ENCODE assay signal across 9 cellular contexts in the genomic region with DNA sequence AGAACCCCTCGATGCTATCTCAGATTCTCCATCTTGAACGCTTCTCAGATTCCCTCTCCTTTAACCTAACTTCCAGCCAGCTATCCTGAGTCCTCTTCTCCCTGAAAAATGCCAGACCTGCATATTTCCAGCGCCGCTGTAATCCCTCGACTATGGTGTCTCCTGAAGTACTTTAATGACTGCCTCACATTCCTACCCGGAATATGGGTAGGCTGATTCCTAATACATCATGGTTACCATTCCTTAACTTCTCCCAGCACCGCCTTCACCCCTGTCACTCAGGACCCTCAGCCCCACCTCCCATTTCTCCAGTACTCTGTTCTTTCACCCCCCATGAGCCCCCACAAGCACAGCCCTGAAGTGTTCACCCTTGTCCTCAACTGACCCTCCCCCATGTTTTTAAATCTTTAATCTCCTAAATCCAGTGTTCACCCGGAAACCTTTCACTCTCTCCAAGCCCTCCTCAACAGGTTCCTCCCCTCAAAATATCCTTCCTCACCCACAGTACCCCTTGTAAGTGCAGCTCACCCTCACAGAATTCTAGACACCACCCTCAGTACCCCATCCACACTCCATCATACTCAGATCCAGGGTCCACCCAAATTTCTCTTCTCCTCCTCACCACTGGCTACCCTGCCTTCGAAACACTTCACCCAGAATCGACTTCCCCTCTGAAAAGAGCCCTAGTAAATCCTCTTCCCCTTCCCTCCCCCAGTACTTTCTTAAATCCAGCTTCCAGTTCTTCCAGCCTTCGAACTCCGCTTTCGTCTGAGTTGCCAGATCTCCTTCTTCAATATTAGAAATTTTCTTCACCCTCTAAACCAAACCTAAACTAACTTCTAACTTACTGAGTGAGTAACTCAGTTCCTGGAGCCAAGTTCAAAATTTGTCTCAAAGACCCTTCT. TPM values are rescaled to one million over a fixed set of nuclear protein-coding genes. Genes with fewer than 3 reads are reported as not detected.
DNase-seq lines count a peak whose midpoint lies in the region; ATAC-seq and TF ChIP-seq lines count a peak whose summit lies in the region.
"Had no signal": no experiment of that assay in that cellular context is flagged by ENCODE, and none has a peak within 500 bp of the region (broad histone marks: within the 10 kb centered on the region; RNA-seq: fewer than 3 reads in every experiment).

No MANE protein-coding gene starts in this region.

- DNase-seq in CD1c-positive myeloid dendritic cell (ENCODE audit: extremely low spot score): peak; percentile 40
- peak; percentile 34 to 51 for DNase-seq in Kasumi-1 (lab: John Stamatoyannopoulos, UW)
- no peak for DNase-seq in body of pancreas
- DNase-seq in left kidney (ENCODE audit: low read depth, low spot score): peak; percentile 46
- no peak for DNase-seq in tibial artery
- no peak for DNase-seq in NCI-H1930 (lab: John Stamatoyannopoulos, UW)

- 26 to 33% methylated on average over 13 of the region's 13 CpGs for WGBS in body of pancreas, 2 donors

- H3K9me3 ChIP-seq in body of pancreas: no peaks in the 10 kb centered on the region
- H3K9me3 ChIP-seq in tibial artery: no peaks in the 10 kb centered on the region

- H3K27ac ChIP-seq in body of pancreas (peak overlapping the region; percentile 89 to 95 (median 92)), tibial artery (peak overlapping the region; percentile 97 to 99)

- intact Hi-C loops in body of pancreas (cut with DNase I) (no loop called here), tibial artery (cut with DNase I; ENCODE audit: low total_unique reads) (loop anchor here (10.0 kb wide), 1 partner anchor 273 kb away; the partner anchor contains the start of genes ECHDC2 and SCP2)

- H3K36me3 ChIP-seq in body of pancreas (replicated peaks in 1 of 2; ENCODE audit: insufficient read depth in 1 of 2, low read depth in 2 of 2) (peaks cover 0 to 3% of the 10 kb centered on the region in 2 donors), tibial artery (peaks cover 7 to 18% (median 17%) of the 10 kb centered on the region in 3 donors)

- H3K4me1 ChIP-seq in body of pancreas (peaks cover 44% of the 10 kb centered on the region), tibial artery (peaks cover 0 to 39% (median 29%) of the 10 kb centered on the region in 4 donors)

- no peak for TF ChIP-seq POLR2A in body of pancreas (IDR thresholded peaks at IDR 0.05)

- peak; percentile 2 for ATAC-seq in body of pancreas
- ATAC-seq in GM21390 (IDR thresholded peaks at IDR 0.05; ENCODE audit: unreplicated experiment): no peak
- ATAC-seq in GM18520 (IDR thresholded peaks at IDR 0.05; ENCODE audit: unreplicated experiment): no peak

- H3K27me3 ChIP-seq in body of pancreas (no peaks in the 10 kb centered on the region), tibial artery (no peaks in the 10 kb centered on the region)

- peak overlapping the region; percentile 57 to 89 for H3K4me3 ChIP-seq in body of pancreas
- peak overlapping the region; percentile 91 to 93 for H3K4me3 ChIP-seq in tibial artery

- no peak for TF ChIP-seq CTCF in body of pancreas (IDR thresholded peaks at IDR 0.05)
- TF ChIP-seq CTCF in tibial artery (IDR thresholded peaks at IDR 0.05): no peak

RNA-seq across cellular contexts. Expression of gene CPT2, which starts 0.9 kb away (rescaled TPM):
- total RNA-seq in body of pancreas: 10 to 100 TPM; 14.5 to 15.6 TPM

RNA-seq across cellular contexts. Expression of gene CZIB, which starts 22.9 kb away (rescaled TPM):
- total RNA-seq in body of pancreas: 10 to 100 TPM; 14.5 to 18.9 TPM

RNA-seq across cellular contexts. Expression of gene MAGOH, which starts 40.8 kb away (rescaled TPM):
- total RNA-seq in body of pancreas: 10 to 100 TPM in 1 of 2 donors, 1 to 10 TPM in 1; 9.6 to 15.2 TPM

RNA-seq across cellular contexts. Expression of gene SLC1A7, which starts 55.1 kb away (rescaled TPM):
- not detected for total RNA-seq in body of pancreas
- total RNA-seq: HT1080 had no signal

Comparison
In these comparisons a context has a peak if more than half of its experiments do, and no peak if none do; other contexts are left out.
1. DNase-seq: peak in CD1c-positive myeloid dendritic cell (single experiment), Kasumi-1 (2 of 2) and left kidney (single experiment); none in body of pancreas (0 of 4), tibial artery (0 of 2) and NCI-H1930 (0 of 2).